ENCODE assay signal across 17 cellular contexts in the genomic region with DNA sequence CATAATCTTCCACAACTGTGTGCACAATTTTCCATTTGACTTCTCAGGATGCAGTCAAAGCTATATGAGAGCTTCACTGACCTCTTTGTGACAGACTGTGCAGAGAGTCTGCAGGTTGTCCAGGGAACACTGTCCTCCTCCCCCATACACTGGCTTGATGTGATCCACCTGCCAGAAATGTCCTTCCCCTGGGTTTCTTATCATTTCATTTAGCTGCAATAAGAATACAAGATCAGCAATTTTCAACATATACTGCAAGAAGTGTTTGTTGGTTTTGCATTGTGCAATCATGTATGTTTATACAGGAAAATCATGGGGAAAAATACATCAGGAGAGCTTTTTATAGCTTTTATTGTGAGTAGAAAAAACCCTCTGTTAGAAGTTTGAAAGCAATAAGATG.
"Had no signal": no experiment of that assay in that cellular context is flagged by ENCODE, and none has a peak within 500 bp of the region (broad histone marks: within the 10 kb centered on the region; RNA-seq: fewer than 3 reads in every experiment).

No MANE protein-coding gene starts in this region.

- H3K9me3 ChIP-seq: transverse colon, vagina had no signal

- H3K27ac Mint-ChIP-seq: activated naive CD8-positive, alpha-beta T cell treated with anti-CD3 and anti-CD28 coated beads, Interleukin-2, amount 50 U/mL, for 24 hours; T-helper 2 cell treated with Interferon-gamma antibody and Interleukin-4, amounts not matched to agents 5 μg/mL and 100 μg/mL, for 36 hours had no signal

- H3K4me1 ChIP-seq: transverse colon, vagina had no signal

- H3K36me3 ChIP-seq: transverse colon, vagina had no signal

- H3K27me3 ChIP-seq: cardiac muscle cell, transverse colon, vagina had no signal

- H3K4me3 ChIP-seq: cardiac muscle cell, lung, skin epidermis, transverse colon, vagina had no signal

- DNase-seq: activated CD4-positive, alpha-beta T cell treated with anti-CD3 and anti-CD28 coated beads, Interleukin-2, amount 50 U/mL, for 1 hour; activated CD4-positive, CD25-positive, alpha-beta regulatory T cell; activated naive CD4-positive, alpha-beta T cell; activated naive CD8-positive, alpha-beta T cell treated with anti-CD3 and anti-CD28 coated beads, Interleukin-2, amount 50 U/mL, for 24 hours; activated T-cell treated with anti-CD3 and anti-CD28 coated beads for 4 hours; kidney glomerular epithelial cell; midbrain; stimulated activated CD4-positive, alpha-beta T cell treated with anti-CD3 and anti-CD28 coated beads, Interleukin-15, amount 100 ng/mL, for 24 hours; stimulated activated CD4-positive, alpha-beta T cell treated with anti-CD3 and anti-CD28 coated beads, Interleukin-4, amount 100 ng/mL, for 4 hours; stimulated activated naive CD8-positive, alpha-beta T cell treated with anti-CD3 and anti-CD28 coated beads, Interleukin-15, Interleukin-2, amounts not matched to agents 100 U/mL and 50 U/mL, for 24 hours; transverse colon had no signal

- ATAC-seq: activated naive CD8-positive, alpha-beta T cell treated with anti-CD3 and anti-CD28 coated beads, Interleukin-2, amount 50 U/mL, for 24 hours; esophagus mucosa; stimulated activated naive CD8-positive, alpha-beta T cell treated with anti-CD3 and anti-CD28 coated beads, Interleukin-15, Interleukin-2, amounts not matched to agents 100 U/mL and 50 U/mL, for 24 hours had no signal

- H3K4me3 Mint-ChIP-seq: activated naive CD8-positive, alpha-beta T cell treated with anti-CD3 and anti-CD28 coated beads, Interleukin-2, amount 50 U/mL, for 24 hours; T-helper 2 cell treated with Interferon-gamma antibody and Interleukin-4, amounts not matched to agents 5 μg/mL and 100 μg/mL, for 36 hours had no signal

- H3K4me1 Mint-ChIP-seq: activated naive CD8-positive, alpha-beta T cell treated with anti-CD3 and anti-CD28 coated beads, Interleukin-2, amount 50 U/mL, for 24 hours had no signal

- H3K27me3 Mint-ChIP-seq: activated naive CD8-positive, alpha-beta T cell treated with anti-CD3 and anti-CD28 coated beads, Interleukin-2, amount 50 U/mL, for 24 hours had no signal

- H3K27ac ChIP-seq: cardiac muscle cell, skin epidermis, transverse colon, vagina had no signal

- H3K9me3 Mint-ChIP-seq: activated naive CD8-positive, alpha-beta T cell treated with anti-CD3 and anti-CD28 coated beads, Interleukin-2, amount 50 U/mL, for 24 hours; T-helper 2 cell treated with Interferon-gamma antibody and Interleukin-4, amounts not matched to agents 5 μg/mL and 100 μg/mL, for 36 hours had no signal
